In genomic region chr3:187748050-187748481, GRCh38 we compare ENCODE assay signal across 8 cellular contexts. TPM values are rescaled to one million over a fixed set of nuclear protein-coding genes. Genes with fewer than 3 reads are reported as not detected.
DNase-seq lines count a peak whose midpoint lies in the region; ATAC-seq and TF ChIP-seq lines count a peak whose summit lies in the region.

No MANE protein-coding gene starts in this region.

- H3K9me3 Mint-ChIP-seq in CD8-positive, alpha-beta memory T cell, result no peaks in the 10 kb centered on the region

- H3K36me3 Mint-ChIP-seq in CD8-positive, alpha-beta memory T cell, result peaks cover 0 to 17% (median 0%) of the 10 kb centered on the region in 3 donors

- H4K20me1 ChIP-seq in GM23248 (ENCODE audit: insufficient read depth) (no peaks in the 10 kb centered on the region), smooth muscle cell (ENCODE audit: low read depth) (peaks cover 8% of the 10 kb centered on the region)

- H3K4me2 ChIP-seq in GM23248 (ENCODE audit: unreplicated experiment), result no peak overlapping the region
- H3K4me2 ChIP-seq in smooth muscle cell, result no peak overlapping the region

- H3K9me3 ChIP-seq in CD8-positive, alpha-beta memory T cell (ENCODE audit: low read length), result no peaks in the 10 kb centered on the region
- H3K9me3 ChIP-seq in GM23248 (ENCODE audit: low read depth), result no peaks in the 10 kb centered on the region
- no peaks in the 10 kb centered on the region for H3K9me3 ChIP-seq in smooth muscle cell (replicated peaks; ENCODE audit: low read depth)

- H3K79me2 ChIP-seq in GM23248 (ENCODE audit: insufficient read depth), result peaks cover 27% of the 10 kb centered on the region
- H3K79me2 ChIP-seq in smooth muscle cell (ENCODE audit: low read depth), result peaks cover 20% of the 10 kb centered on the region

- peaks cover 35 to 55% (median 44%) of the 10 kb centered on the region in 3 donors for H3K4me1 Mint-ChIP-seq in CD8-positive, alpha-beta memory T cell

- in situ Hi-C loops in GM23248 (cut with MboI), result loop anchor here (10.0 to 25.0 kb wide), 4 partner anchors 417 to 939 kb away; no protein-coding TSS in a partner anchor
- in situ Hi-C loops in astrocyte of the cerebellum (cut with HindIII; ENCODE audit: low sequenced_read_pairs), result loop anchor here (5.0 to 25.0 kb wide), 7 partner anchors 74 to 1049 kb away; no protein-coding TSS in a partner anchor

- H3K4me1 ChIP-seq in CD8-positive, alpha-beta memory T cell (ENCODE audit: insufficient read depth, low read length), result peaks cover 41% of the 10 kb centered on the region
- H3K4me1 ChIP-seq in GM23248 (ENCODE audit: insufficient read depth) (peaks cover 12% of the 10 kb centered on the region), smooth muscle cell (ENCODE audit: low read depth) (peaks cover 44% of the 10 kb centered on the region)

- POLR2A ChIA-PET in CD8-positive, alpha-beta memory T cell (lab: Charles Lee), result no interaction called here

- no peaks in the 10 kb centered on the region for H3K27me3 ChIP-seq in CD8-positive, alpha-beta memory T cell (ENCODE audit: insufficient read depth, low read length, poor library complexity, severe bottlenecking)
- H3K27me3 ChIP-seq in GM23248 (replicated peaks; ENCODE audit: insufficient read depth) (no peaks in the 10 kb centered on the region), smooth muscle cell (ENCODE audit: low read depth) (no peaks in the 10 kb centered on the region)

- peak overlapping the region; percentile 51 to 99 (median 96) for H3K27ac Mint-ChIP-seq in CD8-positive, alpha-beta memory T cell

- 0 to 5% methylated on average over 2 of the region's 2 CpGs for WGBS in GM23248 (ENCODE audit: low coverage in 1 of 2, low lambda C conversion rate in 2 of 2, missing lambda C conversion rate in 2 of 2), 2 experiments
- 0% methylated on average over 2 of the region's 2 CpGs for WGBS in smooth muscle cell (ENCODE audit: low lambda C conversion rate)

- peak overlapping the region in 6 of 7 donors; percentile 49 to 82 (median 72) for H3K4me3 Mint-ChIP-seq in CD8-positive, alpha-beta memory T cell

- no peaks in the 10 kb centered on the region for H3K36me3 ChIP-seq in CD8-positive, alpha-beta memory T cell (ENCODE audit: insufficient read depth, low read length)
- H3K36me3 ChIP-seq in GM23248 (ENCODE audit: low read depth) (no peaks in the 10 kb centered on the region), smooth muscle cell (ENCODE audit: low read depth) (no peaks in the 10 kb centered on the region)

- no peaks in the 10 kb centered on the region for H3K27me3 Mint-ChIP-seq in CD8-positive, alpha-beta memory T cell

- DNase-seq in CD8-positive, alpha-beta memory T cell, result peak; percentile 77 to 90 (median 82)
- DNase-seq in GM23248 (peak; percentile 81), NCI-H187 (lab: John Stamatoyannopoulos, UW) (peak; percentile 83 to 88), T-helper 22 cell (ENCODE audit: low read depth) (peak; percentile 58), astrocyte of the cerebellum (ENCODE audit: low read depth) (no peak), iPS DF 4.7 (ENCODE audit: extremely low read depth, low spot score) (peak; percentile 91), smooth muscle cell (lab: John Stamatoyannopoulos, UW; ENCODE audit: unreplicated experiment) (peak; percentile 79)

- CTCF ChIA-PET in CD8-positive, alpha-beta memory T cell (lab: Charles Lee), result interaction anchor here (0.6 to 5.2 kb wide), 28 partner anchors 9 to 1207 kb away, joined by 3 to 35 read pairs (median 4); partner anchors contain the start of gene LPP

- TF ChIP-seq CTCF in astrocyte of the cerebellum (IDR thresholded peaks at IDR 0.05; ENCODE audit: low read depth, low read length, missing control alignments), result peak; percentile 99
- peak; percentile 97 for TF ChIP-seq CTCF in smooth muscle cell (IDR thresholded peaks at IDR 0.05; ENCODE audit: borderline replicate concordance, insufficient read depth, poor library complexity, severe bottlenecking)

- no peak overlapping the region for H3K4me3 ChIP-seq in CD8-positive, alpha-beta memory T cell (ENCODE audit: low read length)
- H3K4me3 ChIP-seq in GM23248 (no peak overlapping the region), astrocyte of the cerebellum (ENCODE audit: low read depth, low read length) (no peak overlapping the region), smooth muscle cell (no peak overlapping the region)

- peaks cover 8% of the 10 kb centered on the region; the same call in 1 of the 2 replicates for H3F3A ChIP-seq in GM23248 (ENCODE audit: insufficient read depth)
- H3F3A ChIP-seq in smooth muscle cell (ENCODE audit: low read depth), result peaks cover 2% of the 10 kb centered on the region

- no peak for ATAC-seq in HG03521 (IDR thresholded peaks at IDR 0.05; ENCODE audit: unreplicated experiment)

- no peak overlapping the region for H2AFZ ChIP-seq in GM23248
- H2AFZ ChIP-seq in smooth muscle cell (ENCODE audit: low read depth), result no peak overlapping the region

- H3K9me2 ChIP-seq in GM23248 (ENCODE audit: insufficient read depth), result no peaks in the 10 kb centered on the region

- no peak overlapping the region for H3K27ac ChIP-seq in CD8-positive, alpha-beta memory T cell (ENCODE audit: low read depth, low read length)
- no peak overlapping the region for H3K27ac ChIP-seq in GM23248
- no peak overlapping the region for H3K27ac ChIP-seq in smooth muscle cell (ENCODE audit: low read depth)

- peak overlapping the region; percentile 94; the same call in 1 of the 2 replicates for H3K9ac ChIP-seq in GM23248
- H3K9ac ChIP-seq in smooth muscle cell (ENCODE audit: low read depth), result no peak overlapping the region

RNA-seq across cellular contexts. Expression of gene BCL6, which starts 2.8 kb away (rescaled TPM):
- total RNA-seq in CD8-positive, alpha-beta memory T cell, result 10 to 100 TPM; 17.1 to 17.2 TPM
- 1.8 TPM for polyA plus RNA-seq in CD8-positive, alpha-beta memory T cell
- 32.3 and 61.6 TPM in 2 replicates for total RNA-seq in GM23248 (2014; rRNA removed; shearing (Covaris generic))
- polyA plus RNA-seq in GM23248 (2016; fragmentation: Nextera tagmentation; extraction: Ambion mirVana) (6.3 and 8.7 TPM in 2 replicates), smooth muscle cell (16.8 and 18.3 TPM in 2 replicates)
- 30.8 and 39.1 TPM in 2 replicates for total RNA-seq in smooth muscle cell

RNA-seq across cellular contexts. Expression of gene RTP2, which starts 45.7 kb away (rescaled TPM):
- total RNA-seq in CD8-positive, alpha-beta memory T cell, result not detected
- not detected for polyA plus RNA-seq in CD8-positive, alpha-beta memory T cell
- not detected in 2 replicates for total RNA-seq in GM23248 (2014; rRNA removed; shearing (Covaris generic))
- not detected in 2 replicates for polyA plus RNA-seq in GM23248 (2016; fragmentation: Nextera tagmentation; extraction: Ambion mirVana)
- not detected in 2 replicates for total RNA-seq in smooth muscle cell
- polyA plus RNA-seq in smooth muscle cell, result not detected in 2 replicates
